In the genomic region with DNA sequence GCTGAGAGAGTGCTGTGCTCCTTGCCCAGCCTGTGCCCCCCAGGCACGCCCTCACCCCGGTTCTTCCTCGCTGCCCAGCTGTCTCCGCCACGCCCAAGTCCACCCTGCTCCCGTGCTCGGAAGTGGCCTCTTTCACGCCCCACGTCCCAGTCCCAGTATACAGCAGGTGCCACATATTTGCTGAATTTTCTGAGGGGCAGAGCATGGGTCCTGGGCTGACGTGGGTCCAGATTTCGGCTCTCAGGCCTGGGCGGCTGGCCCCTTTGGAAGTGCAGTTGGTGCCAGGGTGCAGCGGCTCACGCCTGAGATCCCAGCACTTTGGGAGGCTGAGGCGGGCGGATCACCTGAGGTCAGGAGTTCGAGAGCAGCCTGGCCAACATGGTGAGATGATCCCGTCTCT, we compare ENCODE assay signal across 1 cellular context.
TF ChIP-seq lines count a peak whose summit lies in the region.

No MANE protein-coding gene starts in this region.

TF ChIP-seq in K562, 482 proteins besides CTCF, POLR2A, EP300 and RAD21:
- TF ChIP-seq ZNF699 (CRISPR knock-in tag; IDR thresholded peaks at IDR 0.05; ENCODE audit: insufficient replicate concordance), result no peak
- TF ChIP-seq ZKSCAN8 (CRISPR knock-in tag; IDR thresholded peaks at IDR 0.05), result peak; percentile 96
TF ChIP-seq in K562: peak in this region for 1.
